Comparison of ENCODE assay signal across 9 cellular contexts in genomic region chr10:26858707-26859034, GRCh38. TPM values are rescaled to one million over a fixed set of nuclear protein-coding genes. Genes with fewer than 3 reads are reported as not detected.
A peak's percentile ranks its signal among the peaks of the same experiment; 100 is the strongest.
DNase-seq lines count a peak whose midpoint lies in the region; ATAC-seq, FAIRE-seq and TF ChIP-seq lines count a peak whose summit lies in the region.
"Had no signal": no experiment of that assay in that cellular context is flagged by ENCODE, and none has a peak within 500 bp of the region (broad histone marks: within the 10 kb centered on the region; RNA-seq: fewer than 3 reads in every experiment).

No MANE protein-coding gene starts in this region.

- no peak overlapping the region for H3K27ac ChIP-seq in CD4-positive, alpha-beta T cell (ENCODE audit: low read depth, low read length)

- peaks cover 33% of the 10 kb centered on the region for H3K36me3 Mint-ChIP-seq in CD4-positive, alpha-beta T cell (ENCODE audit: low read depth)
- peaks cover 3% of the 10 kb centered on the region for H3K36me3 Mint-ChIP-seq in nephron (ENCODE audit: low read depth)

- no peak for FAIRE-seq in GM19239 (lab: Jason Lieb, UNC)

- intact Hi-C loops in CD4-positive, alpha-beta T cell (cut with DNase I, micrococcal nuclease): loop anchor here (2.0 to 5.0 kb wide), 5 partner anchors 36 to 294 kb away; partner anchors contain the start of gene ANKRD26 (in 1 of the 2)

- H3K4me1 Mint-ChIP-seq in CD4-positive, alpha-beta T cell (ENCODE audit: low read depth): peaks cover 53% of the 10 kb centered on the region
- H3K4me1 Mint-ChIP-seq in nephron: peaks cover 20% of the 10 kb centered on the region

- POLR2A ChIA-PET in CD4-positive, alpha-beta T cell (lab: Charles Lee): no interaction called here

- H3K4me3 Mint-ChIP-seq in CD4-positive, alpha-beta T cell: peak overlapping the region; percentile 95
- peak overlapping the region; percentile 97 to 98 (median 97) for H3K4me3 Mint-ChIP-seq in nephron

- no peaks in the 10 kb centered on the region for H3K9me3 Mint-ChIP-seq in CD4-positive, alpha-beta T cell
- H3K9me3 Mint-ChIP-seq in nephron: no peaks in the 10 kb centered on the region

- H3K27me3 ChIP-seq in CD4-positive, alpha-beta T cell (ENCODE audit: control insufficient read depth, insufficient read depth, low read length): no peaks in the 10 kb centered on the region
- no peaks in the 10 kb centered on the region for H3K27me3 ChIP-seq in MG63

- no peaks in the 10 kb centered on the region for H3K9me3 ChIP-seq in CD4-positive, alpha-beta T cell (ENCODE audit: control insufficient read depth, low read length)
- H3K9me3 ChIP-seq in MG63: no peaks in the 10 kb centered on the region

- peak overlapping the region; percentile 98 for H3K4me3 ChIP-seq in MG63
- H3K4me3 ChIP-seq in cardiac fibroblast (replicated peaks in 1 of 2; ENCODE audit: low read depth in 2 of 2, low read length in 2 of 2): peak overlapping the region; percentile 16 to 90

- CTCF ChIA-PET in CD4-positive, alpha-beta T cell (lab: Charles Lee): no interaction called here

- peak overlapping the region; percentile 87 for H3K27ac Mint-ChIP-seq in CD4-positive, alpha-beta T cell
- peak overlapping the region; percentile 90 to 99 (median 94) for H3K27ac Mint-ChIP-seq in nephron

- H3K36me3 ChIP-seq in MG63: no peaks in the 10 kb centered on the region

- ATAC-seq in CD4-positive, alpha-beta T cell (ENCODE audit: poor library complexity): no peak
- no peak for ATAC-seq in GM18868 (IDR thresholded peaks at IDR 0.05; ENCODE audit: unreplicated experiment)
- ATAC-seq in HG02885 (IDR thresholded peaks at IDR 0.05; ENCODE audit: poor library complexity, unreplicated experiment): no peak

- H3K27me3 Mint-ChIP-seq in CD4-positive, alpha-beta T cell: peaks cover 7% of the 10 kb centered on the region
- peaks cover 4% of the 10 kb centered on the region for H3K27me3 Mint-ChIP-seq in nephron (ENCODE audit: low read depth)

- TF ChIP-seq CTCF in CD4-positive, alpha-beta T cell (IDR thresholded peaks at IDR 0.05): no peak
- TF ChIP-seq CTCF in cardiac fibroblast (IDR thresholded peaks at IDR 0.05; ENCODE audit: low read depth, low read length) (no peak), nephron (IDR thresholded peaks at IDR 0.05; ENCODE audit: unreplicated experiment in 3 of 3) (no peak)

- no peak for DNase-seq in CD4-positive, alpha-beta T cell
- DNase-seq in MG63: no peak
- DNase-seq in cardiac fibroblast (ENCODE audit: low read depth in 2 of 2): peak; percentile 33 to 53
- no peak for DNase-seq in NCI-H1930 (lab: John Stamatoyannopoulos, UW)
- no peak for DNase-seq in GM19239 (ENCODE audit: insufficient read length, low spot score)
- DNase-seq: effector CD8-positive, alpha-beta T cell had no signal

RNA-seq across cellular contexts. Expression of gene ABI1, which starts 2.1 kb away (rescaled TPM):
- 10 to 100 TPM; 83.2 to 83.6 TPM for total RNA-seq in CD4-positive, alpha-beta T cell
- total RNA-seq in MG63 (2014; rRNA removed; shearing (Covaris generic); ENCODE audit: low replicate concordance): 40.3 and 43.4 TPM in 2 replicates

Comparison
In these comparisons a context has a peak if more than half of its experiments do, and no peak if none do; other contexts are left out.
1. DNase-seq: peak in cardiac fibroblast (2 of 2); none in CD4-positive, alpha-beta T cell (0 of 10), MG63 (single experiment), NCI-H1930 (0 of 2) and GM19239 (single experiment).